In the genomic region with DNA sequence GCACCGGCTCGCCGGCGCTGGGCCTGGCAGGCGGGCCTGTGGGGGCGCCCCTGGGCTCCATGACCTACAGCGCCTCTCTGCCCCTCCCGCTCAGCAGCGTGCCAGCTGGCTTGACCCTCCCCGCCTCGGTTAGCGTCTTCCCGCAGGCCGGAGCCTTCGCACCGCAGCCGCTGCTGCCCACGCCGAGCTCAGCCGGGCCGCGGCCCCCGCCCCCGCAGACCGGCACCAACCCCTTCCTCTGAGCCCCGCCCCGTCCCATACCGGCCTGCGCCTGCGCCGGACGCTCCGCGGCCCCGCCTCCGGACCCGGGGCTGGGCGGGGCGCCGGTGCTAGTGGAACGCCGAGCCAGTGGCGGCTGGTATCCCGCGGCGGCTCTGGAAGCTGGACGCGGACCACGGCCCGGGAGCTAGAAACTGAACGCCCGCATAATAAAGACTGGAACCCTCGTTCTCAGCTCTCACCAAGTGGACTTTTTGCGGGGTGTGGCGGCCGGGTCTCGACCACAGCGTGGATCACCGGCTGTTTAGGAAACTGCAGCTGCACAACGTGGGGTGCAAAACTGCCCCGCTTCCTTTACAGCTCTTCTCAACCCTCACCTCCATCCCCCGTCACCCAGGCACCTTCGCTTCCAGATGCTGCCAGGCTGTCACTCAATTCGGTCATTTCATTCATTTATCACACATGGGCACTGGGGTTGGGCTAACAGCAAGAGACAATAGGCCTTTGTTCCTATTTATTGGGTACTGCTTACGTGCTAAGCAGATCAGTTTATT, we compare ENCODE assay signal across 1 cellular context.
TF ChIP-seq lines count a peak whose summit lies in the region.

No MANE protein-coding gene starts in this region.

TF ChIP-seq in GM12878, 131 proteins besides CTCF, POLR2A, EP300 and RAD21:
- TF ChIP-seq MTA2 (IDR thresholded peaks at IDR 0.05; ENCODE audit: low read depth): no peak
- TF ChIP-seq ZNF24 (IDR thresholded peaks at IDR 0.05): 0 out of 2 replicates have a peak, but pooled peaks have one; percentile 27
- peak; percentile 23 for TF ChIP-seq MEF2B (IDR thresholded peaks at IDR 0.05; ENCODE audit: partially characterized antibody, poor library complexity, severe bottlenecking)
- TF ChIP-seq MYC (IDR thresholded peaks at IDR 0.05; ENCODE audit: insufficient read depth, insufficient read length, insufficient replicate concordance, low read length, severe bottlenecking): no peak
- 0 out of 2 replicates have a peak, but pooled peaks have one; percentile 4 for TF ChIP-seq NR2C1 (IDR thresholded peaks at IDR 0.05)
- no peak for TF ChIP-seq POU2F2 (IDR thresholded peaks at IDR 0.05; ENCODE audit: borderline replicate concordance, low read depth, low read length)
- TF ChIP-seq DPF2 (IDR thresholded peaks at IDR 0.05): peak; percentile 88
- TF ChIP-seq NR2F1 (conservative IDR thresholded peaks at IDR 0.05): peak; percentile 88
- TF ChIP-seq MXI1 (IDR thresholded peaks at IDR 0.05; ENCODE audit: low read depth, low read length): 0 out of 2 replicates have a peak, but pooled peaks have one; percentile 29
- TF ChIP-seq EGR1 (IDR thresholded peaks at IDR 0.05; ENCODE audit: borderline replicate concordance in 1 of 2, low read depth in 2 of 2, low read length in 2 of 2): peak; percentile 59 to 100
- 0 out of 2 replicates have a peak, but pooled peaks have one; percentile 25 for TF ChIP-seq NBN (IDR thresholded peaks at IDR 0.05)
- peak in 1 of 2 experiments; percentile 84; a peak in 2 of 4 replicates for TF ChIP-seq BHLHE40 (IDR thresholded peaks at IDR 0.05; ENCODE audit: borderline replicate concordance in 1 of 2, low read depth in 2 of 2, low read length in 1 of 2)
- TF ChIP-seq E2F8 (IDR thresholded peaks at IDR 0.05; ENCODE audit: low read depth, partially characterized antibody): no peak
- no peak for TF ChIP-seq RCOR1 (conservative IDR thresholded peaks at IDR 0.05; ENCODE audit: low read depth, low read length)
- no peak for TF ChIP-seq KLF5 (IDR thresholded peaks at IDR 0.05; ENCODE audit: partially characterized antibody)
- peak; percentile 85 for TF ChIP-seq PBX3 (IDR thresholded peaks at IDR 0.05; ENCODE audit: insufficient replicate concordance, low read depth, low read length)
- TF ChIP-seq, protein P1, sequence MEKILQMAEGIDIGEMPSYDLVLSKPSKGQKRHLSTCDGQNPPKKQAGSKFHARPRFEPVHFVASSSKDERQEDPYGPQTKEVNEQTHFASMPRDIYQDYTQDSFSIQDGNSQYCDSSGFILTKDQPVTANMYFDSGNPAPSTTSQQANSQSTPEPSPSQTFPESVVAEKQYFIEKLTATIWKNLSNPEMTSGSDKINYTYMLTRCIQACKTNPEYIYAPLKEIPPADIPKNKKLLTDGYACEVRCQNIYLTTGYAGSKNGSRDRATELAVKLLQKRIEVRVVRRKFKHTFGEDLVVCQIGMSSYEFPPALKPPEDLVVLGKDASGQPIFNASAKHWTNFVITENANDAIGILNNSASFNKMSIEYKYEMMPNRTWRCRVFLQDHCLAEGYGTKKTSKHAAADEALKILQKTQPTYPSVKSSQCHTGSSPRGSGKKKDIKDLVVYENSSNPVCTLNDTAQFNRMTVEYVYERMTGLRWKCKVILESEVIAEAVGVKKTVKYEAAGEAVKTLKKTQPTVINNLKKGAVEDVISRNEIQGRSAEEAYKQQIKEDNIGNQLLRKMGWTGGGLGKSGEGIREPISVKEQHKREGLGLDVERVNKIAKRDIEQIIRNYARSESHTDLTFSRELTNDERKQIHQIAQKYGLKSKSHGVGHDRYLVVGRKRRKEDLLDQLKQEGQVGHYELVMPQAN (conservative IDR thresholded peaks at IDR 0.05): peak; percentile 62; the same call in 1 of the 2 replicates
- TF ChIP-seq IKZF1 (conservative IDR thresholded peaks at IDR 0.05): peak; percentile 80
- TF ChIP-seq, protein P2, sequence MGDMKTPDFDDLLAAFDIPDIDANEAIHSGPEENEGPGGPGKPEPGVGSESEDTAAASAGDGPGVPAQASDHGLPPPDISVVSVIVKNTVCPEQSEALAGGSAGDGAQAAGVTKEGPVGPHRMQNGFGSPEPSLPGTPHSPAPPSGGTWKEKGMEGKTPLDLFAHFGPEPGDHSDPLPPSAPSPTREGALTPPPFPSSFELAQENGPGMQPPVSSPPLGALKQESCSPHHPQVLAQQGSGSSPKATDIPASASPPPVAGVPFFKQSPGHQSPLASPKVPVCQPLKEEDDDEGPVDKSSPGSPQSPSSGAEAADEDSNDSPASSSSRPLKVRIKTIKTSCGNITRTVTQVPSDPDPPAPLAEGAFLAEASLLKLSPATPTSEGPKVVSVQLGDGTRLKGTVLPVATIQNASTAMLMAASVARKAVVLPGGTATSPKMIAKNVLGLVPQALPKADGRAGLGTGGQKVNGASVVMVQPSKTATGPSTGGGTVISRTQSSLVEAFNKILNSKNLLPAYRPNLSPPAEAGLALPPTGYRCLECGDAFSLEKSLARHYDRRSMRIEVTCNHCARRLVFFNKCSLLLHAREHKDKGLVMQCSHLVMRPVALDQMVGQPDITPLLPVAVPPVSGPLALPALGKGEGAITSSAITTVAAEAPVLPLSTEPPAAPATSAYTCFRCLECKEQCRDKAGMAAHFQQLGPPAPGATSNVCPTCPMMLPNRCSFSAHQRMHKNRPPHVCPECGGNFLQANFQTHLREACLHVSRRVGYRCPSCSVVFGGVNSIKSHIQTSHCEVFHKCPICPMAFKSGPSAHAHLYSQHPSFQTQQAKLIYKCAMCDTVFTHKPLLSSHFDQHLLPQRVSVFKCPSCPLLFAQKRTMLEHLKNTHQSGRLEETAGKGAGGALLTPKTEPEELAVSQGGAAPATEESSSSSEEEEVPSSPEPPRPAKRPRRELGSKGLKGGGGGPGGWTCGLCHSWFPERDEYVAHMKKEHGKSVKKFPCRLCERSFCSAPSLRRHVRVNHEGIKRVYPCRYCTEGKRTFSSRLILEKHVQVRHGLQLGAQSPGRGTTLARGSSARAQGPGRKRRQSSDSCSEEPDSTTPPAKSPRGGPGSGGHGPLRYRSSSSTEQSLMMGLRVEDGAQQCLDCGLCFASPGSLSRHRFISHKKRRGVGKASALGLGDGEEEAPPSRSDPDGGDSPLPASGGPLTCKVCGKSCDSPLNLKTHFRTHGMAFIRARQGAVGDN (IDR thresholded peaks at IDR 0.05): peak; percentile 74
- peak in 1 of 2 experiments; percentile 18; a peak in 1 of 4 replicates for TF ChIP-seq IKZF2 (IDR thresholded peaks at IDR 0.05)
- peak; percentile 80 for TF ChIP-seq NRF1 (conservative IDR thresholded peaks at IDR 0.05; ENCODE audit: low read depth, low read length)
- TF ChIP-seq PKNOX1 (IDR thresholded peaks at IDR 0.05): peak; percentile 94
- peak; percentile 68; the same call in 1 of the 2 replicates for TF ChIP-seq MAX (IDR thresholded peaks at IDR 0.05; ENCODE audit: low read depth, low read length)
- TF ChIP-seq BACH1 (IDR thresholded peaks at IDR 0.05; ENCODE audit: borderline replicate concordance): peak; percentile 58; the same call in 1 of the 2 replicates
- TF ChIP-seq TCF3 (IDR thresholded peaks at IDR 0.05; ENCODE audit: borderline replicate concordance, insufficient read depth, low read depth, low read length): peak; percentile 49; the same call in 1 of the 2 replicates
- TF ChIP-seq LARP7 (IDR thresholded peaks at IDR 0.05): peak; percentile 89
- peak; percentile 42; the same call in 1 of the 2 replicates for TF ChIP-seq TCF12 (IDR thresholded peaks at IDR 0.05; ENCODE audit: low read depth, low read length)
- peak; percentile 88 for TF ChIP-seq GATAD2B (conservative IDR thresholded peaks at IDR 0.05; ENCODE audit: low read depth)
TF ChIP-seq in GM12878: peak in this region for 22.
